28 cellular contexts compared by ENCODE assay signal in the genomic region with DNA sequence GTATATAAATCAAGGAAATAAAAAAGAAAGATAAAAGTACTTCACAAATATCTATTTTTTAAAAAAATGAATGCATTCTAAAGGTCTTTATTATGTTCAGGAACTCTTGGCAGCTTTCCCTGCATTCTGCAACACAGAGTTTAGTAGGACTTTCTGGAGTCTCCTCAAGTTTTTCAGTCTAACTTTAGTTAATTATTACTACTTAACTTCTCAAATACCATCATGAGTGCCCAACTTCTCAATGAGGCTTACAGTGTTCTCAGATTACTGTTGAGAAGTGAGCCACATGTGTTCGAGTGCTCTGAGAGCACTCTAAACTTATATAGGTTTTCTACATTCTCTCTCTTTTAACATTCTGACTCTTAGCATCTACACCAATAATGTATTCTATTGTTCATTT.
"Had no signal": no experiment of that assay in that cellular context is flagged by ENCODE, and none has a peak within 500 bp of the region (broad histone marks: within the 10 kb centered on the region; RNA-seq: fewer than 3 reads in every experiment).

No MANE protein-coding gene starts in this region.

- H3K9me3 ChIP-seq: colonic mucosa, esophagus squamous epithelium, sigmoid colon, stomach, thyroid gland had no signal

- DNase-seq: colonic mucosa; effector CD8-positive, alpha-beta T cell; endodermal cell; erythroblast; esophagus squamous epithelium; foreskin melanocyte; hypothalamus; immature natural killer cell; islet precursor cell; left cardiac atrium; mesenchymal stem cell; midbrain; naive thymus-derived CD4-positive, alpha-beta T cell; right cardiac atrium; sigmoid colon; stimulated activated CD4-positive, alpha-beta T cell treated with anti-CD3 and anti-CD28 coated beads, Interleukin-2, amount 100 ng/mL, for 24 hours; stimulated activated CD4-positive, alpha-beta T cell treated with anti-CD3 and anti-CD28 coated beads, Interleukin-4, amount 100 ng/mL, for 24 hours; stimulated activated naive CD4-positive, alpha-beta T cell treated with Interleukin-2 at 50 U/mL for 16 hours; stomach; thyroid gland; trophoblast cell had no signal

- H3K36me3 Mint-ChIP-seq: immature natural killer cell; naive thymus-derived CD4-positive, alpha-beta T cell; neural progenitor cell; stimulated activated effector memory CD8-positive, alpha-beta T cell treated with anti-CD3 and anti-CD28 coated beads, Interleukin-12 subunit alpha, Interleukin-12 subunit beta, amount 100 ng/mL, for 72 hours had no signal

- H3K27ac Mint-ChIP-seq: dendritic cell treated with granulocyte-macrophage colony-stimulating factor and Interleukin-4, amounts not matched to agents 40 ng/mL and 50 ng/mL, for 4 days; endodermal cell; immature natural killer cell; naive thymus-derived CD4-positive, alpha-beta T cell; nephron; neural progenitor cell; progenitor cell of endocrine pancreas; stimulated activated effector memory CD8-positive, alpha-beta T cell treated with anti-CD3 and anti-CD28 coated beads, Interleukin-12 subunit alpha, Interleukin-12 subunit beta, amount 100 ng/mL, for 72 hours had no signal

- H3K27me3 Mint-ChIP-seq: central memory CD8-positive, alpha-beta T cell; dendritic cell treated with granulocyte-macrophage colony-stimulating factor and Interleukin-4, amounts not matched to agents 40 ng/mL and 50 ng/mL, for 4 days; naive thymus-derived CD4-positive, alpha-beta T cell; progenitor cell of endocrine pancreas had no signal

- H3K4me1 ChIP-seq: colonic mucosa, esophagus squamous epithelium, neural progenitor cell, parathyroid adenoma, sigmoid colon, stomach, thyroid gland had no signal

- H3K27ac ChIP-seq: colonic mucosa, esophagus squamous epithelium, neural progenitor cell, parathyroid adenoma, sigmoid colon, stomach, thyroid gland had no signal

- H3K36me3 ChIP-seq: colonic mucosa, esophagus squamous epithelium, neural progenitor cell, sigmoid colon, stomach, thyroid gland had no signal

- ATAC-seq: left cardiac atrium; naive thymus-derived CD4-positive, alpha-beta T cell; right cardiac atrium; stimulated activated effector memory CD8-positive, alpha-beta T cell treated with anti-CD3 and anti-CD28 coated beads, Interleukin-12 subunit alpha, Interleukin-12 subunit beta, amount 100 ng/mL, for 72 hours had no signal

- H3K4me3 Mint-ChIP-seq: central memory CD8-positive, alpha-beta T cell; dendritic cell treated with granulocyte-macrophage colony-stimulating factor and Interleukin-4, amounts not matched to agents 40 ng/mL and 50 ng/mL, for 4 days; endodermal cell; immature natural killer cell; naive thymus-derived CD4-positive, alpha-beta T cell; nephron; neural progenitor cell; stimulated activated effector memory CD8-positive, alpha-beta T cell treated with anti-CD3 and anti-CD28 coated beads, Interleukin-12 subunit alpha, Interleukin-12 subunit beta, amount 100 ng/mL, for 72 hours had no signal

- H3K4me3 ChIP-seq: colonic mucosa, esophagus squamous epithelium, neural progenitor cell, sigmoid colon, stomach, thyroid gland had no signal

- H3K27me3 ChIP-seq: colonic mucosa, esophagus squamous epithelium, neural progenitor cell, sigmoid colon, stomach, thyroid gland had no signal

- H3K4me1 Mint-ChIP-seq: central memory CD8-positive, alpha-beta T cell; endodermal cell; immature natural killer cell; naive thymus-derived CD4-positive, alpha-beta T cell; nephron; neural progenitor cell; stimulated activated effector memory CD8-positive, alpha-beta T cell treated with anti-CD3 and anti-CD28 coated beads, Interleukin-12 subunit alpha, Interleukin-12 subunit beta, amount 100 ng/mL, for 72 hours had no signal
